In the genomic region with DNA sequence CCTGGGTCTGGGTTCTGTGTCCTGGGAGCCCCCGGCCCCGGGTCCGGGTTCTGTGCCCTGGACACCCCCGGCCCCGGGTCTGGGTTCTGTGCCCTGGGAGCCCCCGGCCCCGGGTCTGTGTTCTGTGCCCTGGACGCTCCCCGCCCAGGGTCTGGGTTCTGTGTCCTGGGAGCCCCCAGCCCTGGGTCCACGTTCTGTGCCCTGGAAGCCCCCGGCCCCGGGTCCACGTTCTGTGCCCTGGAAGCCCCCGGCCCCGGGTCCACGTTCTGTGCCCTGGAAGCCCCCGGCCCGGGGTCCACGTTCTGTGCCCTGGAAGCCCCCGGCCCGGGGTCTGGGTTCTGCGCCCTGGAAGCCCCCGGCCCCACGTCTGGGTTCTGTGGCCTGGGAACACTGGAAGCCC, we compare ENCODE assay signal across 37 cellular contexts.
"Had no signal": no experiment of that assay in that cellular context is flagged by ENCODE, and none has a peak within 500 bp of the region (broad histone marks: within the 10 kb centered on the region; RNA-seq: fewer than 3 reads in every experiment).

No MANE protein-coding gene starts in this region.

- H3K9me3 ChIP-seq: ascending aorta had no signal

- ATAC-seq: activated CD4-positive, alpha-beta T cell treated with anti-CD3 and anti-CD28 coated beads for 36 hours; activated CD4-positive, CD25-positive, alpha-beta regulatory T cell treated with anti-CD3 and anti-CD28 coated beads, Interleukin-2, amount 50 U/mL, for 24 hours; activated CD8-positive, alpha-beta memory T cell treated with anti-CD3 and anti-CD28 coated beads, Interleukin-2, amount 10 ng/mL, durations not matched to agents 7 days and 5 days; activated CD8-positive, alpha-beta T cell treated with anti-CD3 and anti-CD28 coated beads, Interleukin-2, amount 10 ng/mL, durations not matched to agents 7 days and 5 days; activated naive CD8-positive, alpha-beta T cell treated with anti-CD3 and anti-CD28 coated beads, Interleukin-2, amount 50 U/mL, for 24 hours; T-cell had no signal

- H3K36me3 ChIP-seq: cardiac muscle cell had no signal

- H3K9me3 Mint-ChIP-seq: activated CD4-positive, alpha-beta memory T cell treated with anti-CD3 and anti-CD28 coated beads, Interleukin-2, amount 10 ng/mL, durations not matched to agents 7 days and 5 days; activated CD4-positive, alpha-beta T cell treated with anti-CD3 and anti-CD28 coated beads, Interleukin-2, amount 10 ng/mL, durations not matched to agents 7 days and 5 days; activated naive CD4-positive, alpha-beta T cell treated with anti-CD3 and anti-CD28 coated beads, Interleukin-2, amount 10 ng/mL, durations not matched to agents 7 days and 5 days; activated naive CD4-positive, alpha-beta T cell treated with anti-CD3 and anti-CD28 coated beads, Interleukin-2, amount 50 U/mL, for 24 hours; activated naive CD8-positive, alpha-beta T cell treated with anti-CD3 and anti-CD28 coated beads, Interleukin-2, amount 10 ng/mL, durations not matched to agents 7 days and 5 days; activated naive CD8-positive, alpha-beta T cell treated with anti-CD3 and anti-CD28 coated beads, Interleukin-2, amount 50 U/mL, for 24 hours; activated T-cell treated with anti-CD3 and anti-CD28 coated beads, Interleukin-2, amount 50 U/mL, for 24 hours; activated T-helper 2 cell treated with anti-CD3 and anti-CD28 coated beads, Interferon-gamma antibody, Interleukin-2, Interleukin-4, amounts not matched to agents 10 μg/mL and 5 μg/mL and 100 μg/mL, durations not matched to agents 14 hours and 24 hours and 36 hours; brain; central memory CD8-positive, alpha-beta T cell; T-cell; T-helper 1 cell treated with Interleukin-12 subunit alpha and Interleukin-12 subunit beta and Interleukin-4 antibody, amounts not matched to agents 30 μg/mL and 1 μg/mL, for 36 hours; T-helper 2 cell treated with Interferon-gamma antibody and Interleukin-4, amounts not matched to agents 5 μg/mL and 100 μg/mL, for 36 hours had no signal

- DNase-seq: activated CD4-positive, alpha-beta memory T cell treated with anti-CD3 and anti-CD28 coated beads, Interleukin-2, amount 10 ng/mL, durations not matched to agents 7 days and 5 days; activated CD4-positive, alpha-beta T cell treated with anti-CD3 and anti-CD28 coated beads for 1 hour; activated CD4-positive, alpha-beta T cell treated with anti-CD3 and anti-CD28 coated beads for 36 hours; activated CD4-positive, alpha-beta T cell treated with anti-CD3 and anti-CD28 coated beads for 48 hours; activated CD4-positive, alpha-beta T cell treated with anti-CD3 and anti-CD28 coated beads, Interleukin-2, amount 10 ng/mL, durations not matched to agents 7 days and 5 days; activated CD4-positive, alpha-beta T cell treated with anti-CD3 and anti-CD28 coated beads, Interleukin-2, amount 50 U/mL, for 48 hours; activated CD4-positive, CD25-positive, alpha-beta regulatory T cell; activated CD8-positive, alpha-beta memory T cell treated with anti-CD3 and anti-CD28 coated beads for 24 hours; activated CD8-positive, alpha-beta memory T cell treated with anti-CD3 and anti-CD28 coated beads, Interleukin-2, amount 10 ng/mL, durations not matched to agents 7 days and 5 days; activated CD8-positive, alpha-beta memory T cell treated with anti-CD3 and anti-CD28 coated beads, Interleukin-2, amount 50 U/mL, for 48 hours; activated CD8-positive, alpha-beta T cell treated with anti-CD3 and anti-CD28 coated beads, Interleukin-2, amount 10 ng/mL, durations not matched to agents 7 days and 5 days; activated effector memory CD4-positive, alpha-beta T cell treated with Interleukin-2 at 50 U/mL for 16 hours; activated gamma-delta T cell; activated naive CD4-positive, alpha-beta T cell treated with anti-CD3 and anti-CD28 coated beads, Interleukin-2, amount 10 ng/mL, durations not matched to agents 7 days and 5 days; activated naive CD4-positive, alpha-beta T cell treated with Interleukin-2 at 50 U/mL for 16 hours; activated naive CD8-positive, alpha-beta T cell treated with anti-CD3 and anti-CD28 coated beads, Interleukin-2, amount 10 ng/mL, durations not matched to agents 7 days and 5 days; activated naive CD8-positive, alpha-beta T cell treated with anti-CD3 and anti-CD28 coated beads, Interleukin-2, amount 50 U/mL, for 24 hours; activated T-cell treated with anti-CD3 and anti-CD28 coated beads, Interleukin-2, amount 50 U/mL, for 24 hours; activated T-cell treated with anti-CD3 and anti-CD28 coated beads, Interleukin-2, amount 50 U/mL, for 48 hours; amygdala; anterior cingulate cortex; caudate nucleus; cerebellar nuclear complex; T-cell; T-helper 2 cell; T-helper 9 cell had no signal

- H3K27ac Mint-ChIP-seq: activated CD4-positive, alpha-beta memory T cell treated with anti-CD3 and anti-CD28 coated beads, Interleukin-2, amount 10 ng/mL, durations not matched to agents 7 days and 5 days; activated CD4-positive, alpha-beta T cell treated with anti-CD3 and anti-CD28 coated beads for 36 hours; activated CD4-positive, alpha-beta T cell treated with anti-CD3 and anti-CD28 coated beads, Interleukin-2, amount 10 ng/mL, durations not matched to agents 7 days and 5 days; activated CD8-positive, alpha-beta memory T cell treated with anti-CD3 and anti-CD28 coated beads, Interleukin-2, amount 10 ng/mL, durations not matched to agents 7 days and 5 days; activated CD8-positive, alpha-beta T cell treated with anti-CD3 and anti-CD28 coated beads, Interleukin-2, amount 10 ng/mL, durations not matched to agents 7 days and 5 days; activated naive CD4-positive, alpha-beta T cell treated with anti-CD3 and anti-CD28 coated beads, Interleukin-2, amount 10 ng/mL, durations not matched to agents 7 days and 5 days; activated naive CD4-positive, alpha-beta T cell treated with anti-CD3 and anti-CD28 coated beads, Interleukin-2, amount 50 U/mL, for 24 hours; activated naive CD8-positive, alpha-beta T cell; activated naive CD8-positive, alpha-beta T cell treated with anti-CD3 and anti-CD28 coated beads, Interleukin-2, amount 10 ng/mL, durations not matched to agents 7 days and 5 days; activated naive CD8-positive, alpha-beta T cell treated with anti-CD3 and anti-CD28 coated beads, Interleukin-2, amount 50 U/mL, for 24 hours; activated T-cell treated with anti-CD3 and anti-CD28 coated beads, Interleukin-2, amount 50 U/mL, for 24 hours; activated T-helper 2 cell treated with anti-CD3 and anti-CD28 coated beads, Interferon-gamma antibody, Interleukin-2, Interleukin-4, amounts not matched to agents 10 μg/mL and 5 μg/mL and 100 μg/mL, durations not matched to agents 14 hours and 24 hours and 36 hours; T-cell; T-helper 1 cell treated with Interleukin-12 subunit alpha and Interleukin-12 subunit beta and Interleukin-4 antibody, amounts not matched to agents 30 μg/mL and 1 μg/mL, for 36 hours; T-helper 2 cell treated with Interferon-gamma antibody and Interleukin-4, amounts not matched to agents 5 μg/mL and 100 μg/mL, for 36 hours had no signal

- H3K27me3 ChIP-seq: ascending aorta, cardiac muscle cell had no signal

- H3K27me3 Mint-ChIP-seq: activated CD4-positive, alpha-beta memory T cell treated with anti-CD3 and anti-CD28 coated beads, Interleukin-2, amount 10 ng/mL, durations not matched to agents 7 days and 5 days; activated CD4-positive, alpha-beta T cell treated with anti-CD3 and anti-CD28 coated beads for 36 hours; activated CD4-positive, alpha-beta T cell treated with anti-CD3 and anti-CD28 coated beads, Interleukin-2, amount 10 ng/mL, durations not matched to agents 7 days and 5 days; activated CD8-positive, alpha-beta memory T cell treated with anti-CD3 and anti-CD28 coated beads, Interleukin-2, amount 10 ng/mL, durations not matched to agents 7 days and 5 days; activated naive CD4-positive, alpha-beta T cell treated with anti-CD3 and anti-CD28 coated beads, Interleukin-2, amount 10 ng/mL, durations not matched to agents 7 days and 5 days; activated naive CD4-positive, alpha-beta T cell treated with anti-CD3 and anti-CD28 coated beads, Interleukin-2, amount 50 U/mL, for 24 hours; activated naive CD8-positive, alpha-beta T cell; activated naive CD8-positive, alpha-beta T cell treated with anti-CD3 and anti-CD28 coated beads, Interleukin-2, amount 10 ng/mL, durations not matched to agents 7 days and 5 days; activated naive CD8-positive, alpha-beta T cell treated with anti-CD3 and anti-CD28 coated beads, Interleukin-2, amount 50 U/mL, for 24 hours; activated T-cell treated with anti-CD3 and anti-CD28 coated beads, Interleukin-2, amount 50 U/mL, for 24 hours; central memory CD8-positive, alpha-beta T cell; T-cell had no signal

- H3K4me3 ChIP-seq: ascending aorta, cardiac muscle cell had no signal

- H3K4me3 Mint-ChIP-seq: activated CD4-positive, alpha-beta memory T cell treated with anti-CD3 and anti-CD28 coated beads, Interleukin-2, amount 10 ng/mL, durations not matched to agents 7 days and 5 days; activated CD4-positive, alpha-beta T cell treated with anti-CD3 and anti-CD28 coated beads for 36 hours; activated CD4-positive, alpha-beta T cell treated with anti-CD3 and anti-CD28 coated beads, Interleukin-2, amount 10 ng/mL, durations not matched to agents 7 days and 5 days; activated CD8-positive, alpha-beta memory T cell treated with anti-CD3 and anti-CD28 coated beads, Interleukin-2, amount 10 ng/mL, durations not matched to agents 7 days and 5 days; activated CD8-positive, alpha-beta T cell treated with anti-CD3 and anti-CD28 coated beads, Interleukin-2, amount 10 ng/mL, durations not matched to agents 7 days and 5 days; activated naive CD4-positive, alpha-beta T cell treated with anti-CD3 and anti-CD28 coated beads, Interleukin-2, amount 10 ng/mL, durations not matched to agents 7 days and 5 days; activated naive CD4-positive, alpha-beta T cell treated with anti-CD3 and anti-CD28 coated beads, Interleukin-2, amount 50 U/mL, for 24 hours; activated naive CD8-positive, alpha-beta T cell; activated naive CD8-positive, alpha-beta T cell treated with anti-CD3 and anti-CD28 coated beads, Interleukin-2, amount 10 ng/mL, durations not matched to agents 7 days and 5 days; activated naive CD8-positive, alpha-beta T cell treated with anti-CD3 and anti-CD28 coated beads, Interleukin-2, amount 50 U/mL, for 24 hours; activated T-cell treated with anti-CD3 and anti-CD28 coated beads, Interleukin-2, amount 50 U/mL, for 24 hours; brain; central memory CD8-positive, alpha-beta T cell; T-cell; T-helper 1 cell treated with Interleukin-12 subunit alpha and Interleukin-12 subunit beta and Interleukin-4 antibody, amounts not matched to agents 30 μg/mL and 1 μg/mL, for 36 hours; T-helper 2 cell treated with Interferon-gamma antibody and Interleukin-4, amounts not matched to agents 5 μg/mL and 100 μg/mL, for 36 hours had no signal

- H3K27ac ChIP-seq: ascending aorta, cardiac muscle cell, VCaP had no signal

- H3K4me1 Mint-ChIP-seq: activated CD4-positive, alpha-beta memory T cell treated with anti-CD3 and anti-CD28 coated beads, Interleukin-2, amount 10 ng/mL, durations not matched to agents 7 days and 5 days; activated CD4-positive, alpha-beta T cell treated with anti-CD3 and anti-CD28 coated beads for 36 hours; activated CD4-positive, alpha-beta T cell treated with anti-CD3 and anti-CD28 coated beads, Interleukin-2, amount 10 ng/mL, durations not matched to agents 7 days and 5 days; activated CD8-positive, alpha-beta memory T cell treated with anti-CD3 and anti-CD28 coated beads, Interleukin-2, amount 10 ng/mL, durations not matched to agents 7 days and 5 days; activated naive CD4-positive, alpha-beta T cell treated with anti-CD3 and anti-CD28 coated beads, Interleukin-2, amount 10 ng/mL, durations not matched to agents 7 days and 5 days; activated naive CD4-positive, alpha-beta T cell treated with anti-CD3 and anti-CD28 coated beads, Interleukin-2, amount 50 U/mL, for 24 hours; activated naive CD8-positive, alpha-beta T cell treated with anti-CD3 and anti-CD28 coated beads, Interleukin-2, amount 50 U/mL, for 24 hours; central memory CD8-positive, alpha-beta T cell; T-cell had no signal
